29 cellular contexts compared by ENCODE assay signal in genomic region chr11:27865105-27865504, GRCh38.
"Had no signal": no experiment of that assay in that cellular context is flagged by ENCODE, and none has a peak within 500 bp of the region (broad histone marks: within the 10 kb centered on the region; RNA-seq: fewer than 3 reads in every experiment).

No MANE protein-coding gene starts in this region.

- H3K4me1 Mint-ChIP-seq: activated B cell treated with CpG ODN at 0.5 μM for 24 hours; activated naive CD4-positive, alpha-beta T cell treated with anti-CD3 and anti-CD28 coated beads, Interleukin-2, amount 10 ng/mL, durations not matched to agents 7 days and 5 days; activated naive CD8-positive, alpha-beta T cell treated with anti-CD3 and anti-CD28 coated beads, Interleukin-2, amount 50 U/mL, for 24 hours had no signal

- H3K27ac Mint-ChIP-seq: activated B cell treated with CpG ODN at 0.5 μM for 24 hours; activated CD4-positive, alpha-beta memory T cell treated with anti-CD3 and anti-CD28 coated beads for 36 hours; activated naive CD4-positive, alpha-beta T cell treated with anti-CD3 and anti-CD28 coated beads, Interleukin-2, amount 10 ng/mL, durations not matched to agents 7 days and 5 days; activated naive CD8-positive, alpha-beta T cell; activated naive CD8-positive, alpha-beta T cell treated with anti-CD3 and anti-CD28 coated beads, Interleukin-2, amount 50 U/mL, for 24 hours; activated T-helper 1 cell treated with anti-CD3 and anti-CD28 coated beads, Interleukin-12 subunit alpha, Interleukin-12 subunit beta, Interleukin-2, Interleukin-4 antibody, amounts not matched to agents 30 ng/mL and 10 ng/mL and 1 ng/mL, durations not matched to agents 14 hours and 24 hours and 36 hours had no signal

- H3K36me3 ChIP-seq: brain microvascular endothelial cell had no signal

- ATAC-seq: activated naive CD8-positive, alpha-beta T cell treated with anti-CD3 and anti-CD28 coated beads, Interleukin-2, amount 50 U/mL, for 24 hours; activated T-cell treated with anti-CD3 and anti-CD28 coated beads, Interleukin-2, amount 50 U/mL, for 4 hours had no signal

- H3K27me3 ChIP-seq: brain microvascular endothelial cell had no signal

- H3K4me3 ChIP-seq: PC-9 had no signal

- H3K27me3 Mint-ChIP-seq: activated CD4-positive, alpha-beta memory T cell treated with anti-CD3 and anti-CD28 coated beads for 36 hours had no signal

- DNase-seq: activated B cell treated with CpG ODN at 0.5 μM for 24 hours; activated CD4-positive, alpha-beta memory T cell treated with anti-CD3 and anti-CD28 coated beads for 36 hours; activated CD4-positive, alpha-beta T cell treated with anti-CD3 and anti-CD28 coated beads for 4 hours; activated CD4-positive, alpha-beta T cell treated with anti-CD3 and anti-CD28 coated beads, Interleukin-2, amount 50 U/mL, for 1 hour; activated CD4-positive, CD25-positive, alpha-beta regulatory T cell treated with anti-CD3 and anti-CD28 coated beads, Interleukin-2, amount 50 U/mL, for 72 hours; activated CD8-positive, alpha-beta memory T cell treated with anti-CD3 and anti-CD28 coated beads, Interleukin-2, amount 50 U/mL, for 4 hours; activated naive CD4-positive, alpha-beta T cell treated with anti-CD3 and anti-CD28 coated beads, Interleukin-2, amount 10 ng/mL, durations not matched to agents 7 days and 5 days; activated naive CD8-positive, alpha-beta T cell treated with anti-CD3 and anti-CD28 coated beads, Interleukin-2, amount 50 U/mL, for 24 hours; activated T-cell treated with anti-CD3 and anti-CD28 coated beads for 4 hours; activated T-cell treated with anti-CD3 and anti-CD28 coated beads, Interleukin-2, amount 50 U/mL, for 4 hours; anterior cingulate cortex; brain microvascular endothelial cell; central memory CD4-positive, alpha-beta T cell; Karpas-422; NCI-H1436; NCI-H1694; NCI-H1930; NCI-H2081 treated with DMSO at 0.1 percent for 48 hours; NCI-H226; NCI-H748 treated with DMSO at 0.1 percent for 48 hours; NK-92 treated with Interleukin-12 subunit alpha and Interleukin-12 subunit beta, amount 100 ng/mL, for 24 hours; PC-9; Right ventricle myocardium superior; SW 1271; T-helper 1 cell; T-helper 2 cell; T-helper 9 cell had no signal

- H3K27ac ChIP-seq: brain microvascular endothelial cell, PC-9 had no signal

- H3K4me2 ChIP-seq: PC-9 had no signal

- H3K36me3 Mint-ChIP-seq: activated CD4-positive, alpha-beta memory T cell treated with anti-CD3 and anti-CD28 coated beads for 36 hours; activated naive CD4-positive, alpha-beta T cell treated with anti-CD3 and anti-CD28 coated beads, Interleukin-2, amount 10 ng/mL, durations not matched to agents 7 days and 5 days; activated naive CD8-positive, alpha-beta T cell had no signal

- H3K9me3 Mint-ChIP-seq: activated B cell treated with CpG ODN at 0.5 μM for 24 hours; activated CD4-positive, alpha-beta memory T cell treated with anti-CD3 and anti-CD28 coated beads for 36 hours; activated naive CD4-positive, alpha-beta T cell treated with anti-CD3 and anti-CD28 coated beads, Interleukin-2, amount 10 ng/mL, durations not matched to agents 7 days and 5 days; activated naive CD8-positive, alpha-beta T cell treated with anti-CD3 and anti-CD28 coated beads, Interleukin-2, amount 50 U/mL, for 24 hours; activated T-cell treated with anti-CD3 and anti-CD28 coated beads, Interleukin-2, amount 50 U/mL, for 4 hours had no signal

- H2AFZ ChIP-seq: PC-9 had no signal

- H3K4me3 Mint-ChIP-seq: activated B cell treated with CpG ODN at 0.5 μM for 24 hours; activated CD4-positive, alpha-beta memory T cell treated with anti-CD3 and anti-CD28 coated beads for 36 hours; activated naive CD4-positive, alpha-beta T cell treated with anti-CD3 and anti-CD28 coated beads, Interleukin-2, amount 10 ng/mL, durations not matched to agents 7 days and 5 days; activated naive CD8-positive, alpha-beta T cell; activated naive CD8-positive, alpha-beta T cell treated with anti-CD3 and anti-CD28 coated beads, Interleukin-2, amount 50 U/mL, for 24 hours; activated T-cell treated with anti-CD3 and anti-CD28 coated beads, Interleukin-2, amount 50 U/mL, for 4 hours; activated T-helper 1 cell treated with anti-CD3 and anti-CD28 coated beads, Interleukin-12 subunit alpha, Interleukin-12 subunit beta, Interleukin-2, Interleukin-4 antibody, amounts not matched to agents 30 ng/mL and 10 ng/mL and 1 ng/mL, durations not matched to agents 14 hours and 24 hours and 36 hours had no signal
